In the genomic region with DNA sequence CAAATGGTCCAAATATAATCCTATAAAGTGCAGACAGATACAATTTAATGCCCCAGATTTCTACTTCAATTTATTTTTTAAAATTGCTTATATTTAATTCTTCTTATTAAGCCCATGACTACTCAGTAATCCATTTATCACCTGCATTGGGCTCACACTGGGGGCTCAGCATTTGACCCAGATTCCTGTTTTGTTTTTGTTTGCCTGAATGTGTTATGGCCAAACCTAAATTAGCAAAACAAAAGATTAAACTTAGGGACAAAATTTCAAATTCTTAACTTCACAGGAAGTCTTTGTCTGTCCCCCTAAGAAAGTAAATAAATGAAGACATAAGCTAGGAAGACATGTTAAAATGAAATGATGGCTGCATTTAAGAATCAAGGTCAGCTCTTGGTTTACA, we compare ENCODE assay signal across 22 cellular contexts.
"Had no signal": no experiment of that assay in that cellular context is flagged by ENCODE, and none has a peak within 500 bp of the region (broad histone marks: within the 10 kb centered on the region; RNA-seq: fewer than 3 reads in every experiment).

No MANE protein-coding gene starts in this region.

- H3K36me3 Mint-ChIP-seq: naive thymus-derived CD4-positive, alpha-beta T cell; neural progenitor cell had no signal

- H3K4me3 Mint-ChIP-seq: effector memory CD8-positive, alpha-beta T cell; naive thymus-derived CD4-positive, alpha-beta T cell; nephron; neural progenitor cell; stimulated activated naive CD8-positive, alpha-beta T cell treated with anti-CD3 and anti-CD28 coated beads, Interleukin-15, amount 100 ng/mL, for 72 hours had no signal

- H3K9ac ChIP-seq: neural progenitor cell, parathyroid adenoma had no signal

- H3K4me3 ChIP-seq: gastrocnemius medialis, left lung, neural progenitor cell, right lobe of liver, suprapubic skin, transverse colon, vagina had no signal

- DNase-seq: cortex of kidney; effector memory CD8-positive, alpha-beta T cell; foreskin fibroblast; gastrocnemius medialis; left cardiac atrium; left lung; mesenchymal stem cell; midbrain; naive thymus-derived CD4-positive, alpha-beta T cell; right lobe of liver; small intestine; stimulated activated CD4-positive, alpha-beta T cell treated with anti-CD3 and anti-CD28 coated beads, Interleukin-1b, Interleukin-23, amount 100 ng/mL, for 48 hours; stimulated activated CD4-positive, alpha-beta T cell treated with anti-CD3 and anti-CD28 coated beads, Interleukin-4, amount 100 ng/mL, for 1 hour; stimulated activated CD8-positive, alpha-beta memory T cell treated with anti-CD3 and anti-CD28 coated beads, Interleukin-4, amount 100 ng/mL, for 48 hours; stimulated activated naive CD8-positive, alpha-beta T cell treated with anti-CD3 and anti-CD28 coated beads, Interleukin-15, amount 100 ng/mL, for 72 hours; transverse colon had no signal

- H3K9me3 Mint-ChIP-seq: effector memory CD8-positive, alpha-beta T cell; nephron; neural progenitor cell had no signal

- H3K27me3 ChIP-seq: gastrocnemius medialis, left lung, neural progenitor cell, right lobe of liver, suprapubic skin, transverse colon, vagina had no signal

- H3K9me3 ChIP-seq: gastrocnemius medialis, left lung, right lobe of liver, suprapubic skin, transverse colon, vagina had no signal

- H3K4me1 ChIP-seq: gastrocnemius medialis, left lung, parathyroid adenoma, right lobe of liver, suprapubic skin, transverse colon, vagina had no signal

- ATAC-seq: effector memory CD8-positive, alpha-beta T cell; gastrocnemius medialis; left cardiac atrium; left lung; naive thymus-derived CD4-positive, alpha-beta T cell; right lobe of liver; stimulated activated naive CD8-positive, alpha-beta T cell treated with anti-CD3 and anti-CD28 coated beads, Interleukin-15, amount 100 ng/mL, for 72 hours had no signal

- H3K27me3 Mint-ChIP-seq: effector memory CD8-positive, alpha-beta T cell; naive thymus-derived CD4-positive, alpha-beta T cell; progenitor cell of endocrine pancreas; stimulated activated naive CD8-positive, alpha-beta T cell treated with anti-CD3 and anti-CD28 coated beads, Interleukin-15, amount 100 ng/mL, for 72 hours had no signal

- H3K4me1 Mint-ChIP-seq: naive thymus-derived CD4-positive, alpha-beta T cell; nephron; neural progenitor cell; stimulated activated naive CD8-positive, alpha-beta T cell treated with anti-CD3 and anti-CD28 coated beads, Interleukin-15, amount 100 ng/mL, for 72 hours had no signal

- H3K27ac ChIP-seq: gastrocnemius medialis, left lung, neural progenitor cell, parathyroid adenoma, right lobe of liver, suprapubic skin, transverse colon, vagina had no signal

- H3K36me3 ChIP-seq: gastrocnemius medialis, left lung, neural progenitor cell, right lobe of liver, suprapubic skin, transverse colon, vagina had no signal

- H3K27ac Mint-ChIP-seq: effector memory CD8-positive, alpha-beta T cell; naive thymus-derived CD4-positive, alpha-beta T cell; nephron; neural progenitor cell; progenitor cell of endocrine pancreas; stimulated activated naive CD8-positive, alpha-beta T cell treated with anti-CD3 and anti-CD28 coated beads, Interleukin-15, amount 100 ng/mL, for 72 hours had no signal
